8 cellular contexts compared by ENCODE assay signal in genomic region chr7:114086906-114087651, GRCh38.
DNase-seq lines count a peak whose midpoint lies in the region; TF ChIP-seq lines count a peak whose summit lies in the region.

No MANE protein-coding gene starts in this region.

- H3K9me3 ChIP-seq in suprapubic skin: no peaks in the 10 kb centered on the region

- in situ Hi-C loops in astrocyte of the spinal cord (cut with HindIII; ENCODE audit: low sequenced_read_pairs): no loop called here

- peak overlapping the region; percentile 90 for H3K27ac ChIP-seq in suprapubic skin

- H3K36me3 ChIP-seq in suprapubic skin: no peaks in the 10 kb centered on the region

- 2% methylated on average over 28 of the region's 55 CpGs for WGBS in suprapubic skin

- TF ChIP-seq POLR2A in suprapubic skin (IDR thresholded peaks at IDR 0.05): no peak

- DNase-seq in EH (ENCODE audit: low read depth) (peak; percentile 2), LNCaP clone FGC (ENCODE audit: low read depth) (no peak), astrocyte of the spinal cord (ENCODE audit: low read depth, low spot score) (peak; percentile 45), left kidney (ENCODE audit: low read depth, low spot score) (peak; percentile 58), suprapubic skin (ENCODE audit: low spot score in 2 of 2) (peak; percentile 64 to 72), NCI-H446 treated with DMSO at 0.1 percent for 48 hours (lab: John Stamatoyannopoulos, UW) (no peak), cortex of kidney (lab: John Stamatoyannopoulos, UW) (no peak)
- DNase-seq in effector CD4-positive, alpha-beta T cell: no peak

- H3K27me3 ChIP-seq in suprapubic skin: peaks cover 38% of the 10 kb centered on the region

- TF ChIP-seq CTCF in LNCaP clone FGC (IDR thresholded peaks at IDR 0.05; ENCODE audit: control insufficient read depth, extremely low read depth, insufficient read depth) (no peak), astrocyte of the spinal cord (IDR thresholded peaks at IDR 0.05; ENCODE audit: low read depth, low read length) (no peak), suprapubic skin (IDR thresholded peaks at IDR 0.05) (no peak)

- H3K4me3 ChIP-seq in LNCaP clone FGC (ENCODE audit: low read depth, low read length) (peak overlapping the region; percentile 49), astrocyte of the spinal cord (ENCODE audit: low read depth, low read length) (peak overlapping the region; percentile 79), suprapubic skin (peak overlapping the region; percentile 75)

- no peak for TF ChIP-seq EP300 in suprapubic skin (IDR thresholded peaks at IDR 0.05)

- H3K4me1 ChIP-seq in suprapubic skin: peaks cover 52% of the 10 kb centered on the region

Comparison
In these comparisons a context has a peak if more than half of its experiments do, and no peak if none do; other contexts are left out.
1. DNase-seq: peak in EH (single experiment), astrocyte of the spinal cord (single experiment), left kidney (single experiment) and suprapubic skin (2 of 2); none in LNCaP clone FGC (single experiment), effector CD4-positive, alpha-beta T cell (single experiment), NCI-H446 treated with DMSO at 0.1 percent for 48 hours (single experiment) and cortex of kidney (single experiment).
2. Peak in every context shown above with its lines, with median percentiles within 50 percentile points of each other: H3K4me3 ChIP-seq.